In genomic region chr10:86526606-86527005, GRCh38 we compare ENCODE assay signal across 24 cellular contexts. TPM values are rescaled to one million over a fixed set of nuclear protein-coding genes. Genes with fewer than 3 reads are reported as not detected.
DNase-seq lines count a peak whose midpoint lies in the region; ATAC-seq and TF ChIP-seq lines count a peak whose summit lies in the region.
"Had no signal": no experiment of that assay in that cellular context is flagged by ENCODE, and none has a peak within 500 bp of the region (broad histone marks: within the 10 kb centered on the region; RNA-seq: fewer than 3 reads in every experiment).

No MANE protein-coding gene starts in this region.

- H3K36me3 Mint-ChIP-seq in GM23338 (ENCODE audit: low read depth) (no peaks in the 10 kb centered on the region; the same call in 2 of the 3 replicates), T-helper 17 cell (ENCODE audit: low read depth) (no peaks in the 10 kb centered on the region), neural progenitor cell (peaks cover 4% of the 10 kb centered on the region), HFFc6 (ENCODE audit: low read depth) (no peaks in the 10 kb centered on the region)

- H3K4me1 ChIP-seq in GM23338 (ENCODE audit: insufficient read depth) (peaks cover 15% of the 10 kb centered on the region; the same call in 1 of the 2 replicates), neural progenitor cell (peaks cover 8% of the 10 kb centered on the region), thyroid gland (peaks cover 40 to 61% of the 10 kb centered on the region in 2 donors)

- H3K36me3 ChIP-seq in GM23338 (ENCODE audit: insufficient read depth) (no peaks in the 10 kb centered on the region), neural progenitor cell (no peaks in the 10 kb centered on the region), thyroid gland (no peaks in the 10 kb centered on the region)

- H3K27me3 ChIP-seq in GM23338 (ENCODE audit: insufficient read depth) (no peaks in the 10 kb centered on the region), neural progenitor cell (peaks cover 5% of the 10 kb centered on the region), thyroid gland (no peaks in the 10 kb centered on the region)
- H3K27me3 ChIP-seq: SJSA1 had no signal

- H3K4me2 ChIP-seq in GM23338 (no peak overlapping the region), neural progenitor cell (no peak overlapping the region)

- H3K27me3 Mint-ChIP-seq in GM23338 (ENCODE audit: insufficient read depth, low read depth, poor library complexity) (peaks cover 11% of the 10 kb centered on the region), T-helper 17 cell (no peaks in the 10 kb centered on the region), neural progenitor cell (ENCODE audit: insufficient read depth, low read depth) (no peaks in the 10 kb centered on the region), HFFc6 (ENCODE audit: insufficient read depth) (no peaks in the 10 kb centered on the region; the same call in 1 of the 2 replicates)
- H3K27me3 Mint-ChIP-seq: CD8-positive, alpha-beta memory T cell had no signal

- H3K4me1 Mint-ChIP-seq in GM23338 (peaks cover 21% of the 10 kb centered on the region), T-helper 17 cell (peaks cover 27% of the 10 kb centered on the region), neural progenitor cell (peaks cover 28% of the 10 kb centered on the region), HFFc6 (ENCODE audit: low read depth) (peaks cover 24% of the 10 kb centered on the region)

- H3K9me2 ChIP-seq in GM23338 (ENCODE audit: insufficient read depth), result no peaks in the 10 kb centered on the region

- no peaks in the 10 kb centered on the region for H3K9me3 ChIP-seq in T-helper 17 cell (ENCODE audit: control insufficient read depth, low read length, poor library complexity, severe bottlenecking)
- no peaks in the 10 kb centered on the region for H3K9me3 ChIP-seq in neural progenitor cell (ENCODE audit: low read depth)
- no peaks in the 10 kb centered on the region for H3K9me3 ChIP-seq in thyroid gland
- H3K9me3 ChIP-seq: SJSA1 had no signal

- peak in 1 of 2 donors; percentile 57 for TF ChIP-seq POLR2A in thyroid gland (IDR thresholded peaks at IDR 0.05)

- 26 to 64% methylated on average over 4 of the region's 4 CpGs for WGBS in thyroid gland, 2 donors

- no peak overlapping the region for H2AFZ ChIP-seq in GM23338
- H2AFZ ChIP-seq in neural progenitor cell (replicated peaks), result no peak overlapping the region

- no peak overlapping the region for H3K4me3 Mint-ChIP-seq in GM23338
- H3K4me3 Mint-ChIP-seq in T-helper 17 cell, result peak overlapping the region; percentile 2
- no peak overlapping the region for H3K4me3 Mint-ChIP-seq in neural progenitor cell
- H3K4me3 Mint-ChIP-seq in HFFc6, result no peak overlapping the region
- H3K4me3 Mint-ChIP-seq: B cell had no signal

- intact Hi-C loops in thyroid gland (cut with DNase I), result no loop called here

- no peak for DNase-seq in GM23338 (ENCODE audit: low spot score)
- no peak for DNase-seq in T-helper 17 cell
- DNase-seq in neural progenitor cell (ENCODE audit: low spot score), result no peak
- peak; percentile 91 to 92 for DNase-seq in thyroid gland
- no peak for DNase-seq in 8988T
- DNase-seq in HFFc6, result no peak
- DNase-seq: CD8-positive, alpha-beta memory T cell; DMS 273 treated with DMSO at 0.1 percent for 48 hours; DMS79; EL; GDM1; KBM-7; NCI-H1105 treated with DMSO at 0.1 percent for 48 hours; NCI-H146; NCI-H2029; NCI-H2227 treated with DMSO at 0.1 percent for 48 hours; NCI-H526 treated with DMSO at 0.1 percent for 48 hours; Right ventricle myocardium superior; RPMI8226 had no signal

- H3K79me2 ChIP-seq in GM23338 (replicated peaks; ENCODE audit: insufficient read depth) (peaks cover 14% of the 10 kb centered on the region), neural progenitor cell (ENCODE audit: low read depth) (peaks cover 25% of the 10 kb centered on the region)

- no peak for TF ChIP-seq CTCF in GM23338 (conservative IDR thresholded peaks at IDR 0.05; ENCODE audit: low read depth in 2 of 2)
- TF ChIP-seq CTCF in neural progenitor cell (IDR thresholded peaks at IDR 0.05), result no peak
- TF ChIP-seq CTCF in thyroid gland (IDR thresholded peaks at IDR 0.05), result peak in 1 of 6 experiments; percentile 10
- TF ChIP-seq CTCF in HFFc6 (IDR thresholded peaks at IDR 0.05), result no peak

- H3K4me3 ChIP-seq in GM23338 (no peak overlapping the region), neural progenitor cell (no peak overlapping the region), thyroid gland (replicated peaks in 1 of 3) (no peak overlapping the region)
- H3K4me3 ChIP-seq: GM12878, SJSA1 had no signal

- no peaks in the 10 kb centered on the region for H3K9me3 Mint-ChIP-seq in GM23338
- H3K9me3 Mint-ChIP-seq in neural progenitor cell, result no peaks in the 10 kb centered on the region
- no peaks in the 10 kb centered on the region for H3K9me3 Mint-ChIP-seq in HFFc6
- H3K9me3 Mint-ChIP-seq: CD8-positive, alpha-beta memory T cell had no signal

- no peaks in the 10 kb centered on the region for H4K20me1 ChIP-seq in GM23338 (replicated peaks; ENCODE audit: insufficient read depth)
- peaks cover 10% of the 10 kb centered on the region for H4K20me1 ChIP-seq in neural progenitor cell (ENCODE audit: low read depth)

- H3K27ac Mint-ChIP-seq in GM23338, result peak overlapping the region; percentile 60
- H3K27ac Mint-ChIP-seq in T-helper 17 cell, result peak overlapping the region; percentile 61
- H3K27ac Mint-ChIP-seq in neural progenitor cell, result peak overlapping the region; percentile 0
- no peak overlapping the region for H3K27ac Mint-ChIP-seq in HFFc6
- H3K27ac Mint-ChIP-seq: B cell had no signal

- H3F3A ChIP-seq in GM23338 (replicated peaks; ENCODE audit: low read depth), result no peaks in the 10 kb centered on the region
- no peaks in the 10 kb centered on the region for H3F3A ChIP-seq in neural progenitor cell (ENCODE audit: low read depth)

- ATAC-seq in GM23338 (no peak), T-helper 17 cell (no peak), GM21526 (IDR thresholded peaks at IDR 0.05; ENCODE audit: low FRiP score, unreplicated experiment) (no peak)
- ATAC-seq: GM12878 had no signal

- H3K9ac ChIP-seq in neural progenitor cell, result no peak overlapping the region

- H3K27ac ChIP-seq in GM23338 (ENCODE audit: low read depth), result no peak overlapping the region
- H3K27ac ChIP-seq in neural progenitor cell, result no peak overlapping the region
- peak overlapping the region; percentile 66 to 85 (median 83) for H3K27ac ChIP-seq in thyroid gland
- H3K27ac ChIP-seq: C4-2B, SJSA1 had no signal

TF ChIP-seq in GM23338, 12 proteins besides CTCF, POLR2A, EP300 and RAD21 (continues in another document):
- TF ChIP-seq ZNF114 (CRISPR knock-in tag; IDR thresholded peaks at IDR 0.05) (no peak), JUNB (IDR thresholded peaks at IDR 0.05; ENCODE audit: unreplicated experiment) (no peak), POLR2AphosphoS5 (IDR thresholded peaks at IDR 0.05; ENCODE audit: low read depth) (no peak), ZNF331 (CRISPR knock-in tag; IDR thresholded peaks at IDR 0.05; ENCODE audit: low read depth) (no peak), NANOG (IDR thresholded peaks at IDR 0.05; ENCODE audit: borderline replicate concordance) (no peak), CREB1 (CRISPR knock-in tag; IDR thresholded peaks at IDR 0.05; ENCODE audit: low read depth) (no peak), EZH2 (IDR thresholded peaks at IDR 0.05; ENCODE audit: low read depth, unreplicated experiment) (no peak), STAT1 (IDR thresholded peaks at IDR 0.05; ENCODE audit: unreplicated experiment) (no peak), EZH2phosphoT487 (IDR thresholded peaks at IDR 0.05; ENCODE audit: unreplicated experiment) (no peak)
- TF ChIP-seq, protein P1, sequence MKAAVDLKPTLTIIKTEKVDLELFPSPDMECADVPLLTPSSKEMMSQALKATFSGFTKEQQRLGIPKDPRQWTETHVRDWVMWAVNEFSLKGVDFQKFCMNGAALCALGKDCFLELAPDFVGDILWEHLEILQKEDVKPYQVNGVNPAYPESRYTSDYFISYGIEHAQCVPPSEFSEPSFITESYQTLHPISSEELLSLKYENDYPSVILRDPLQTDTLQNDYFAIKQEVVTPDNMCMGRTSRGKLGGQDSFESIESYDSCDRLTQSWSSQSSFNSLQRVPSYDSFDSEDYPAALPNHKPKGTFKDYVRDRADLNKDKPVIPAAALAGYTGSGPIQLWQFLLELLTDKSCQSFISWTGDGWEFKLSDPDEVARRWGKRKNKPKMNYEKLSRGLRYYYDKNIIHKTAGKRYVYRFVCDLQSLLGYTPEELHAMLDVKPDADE (IDR thresholded peaks at IDR 0.05), result no peak
- TF ChIP-seq, protein P2, sequence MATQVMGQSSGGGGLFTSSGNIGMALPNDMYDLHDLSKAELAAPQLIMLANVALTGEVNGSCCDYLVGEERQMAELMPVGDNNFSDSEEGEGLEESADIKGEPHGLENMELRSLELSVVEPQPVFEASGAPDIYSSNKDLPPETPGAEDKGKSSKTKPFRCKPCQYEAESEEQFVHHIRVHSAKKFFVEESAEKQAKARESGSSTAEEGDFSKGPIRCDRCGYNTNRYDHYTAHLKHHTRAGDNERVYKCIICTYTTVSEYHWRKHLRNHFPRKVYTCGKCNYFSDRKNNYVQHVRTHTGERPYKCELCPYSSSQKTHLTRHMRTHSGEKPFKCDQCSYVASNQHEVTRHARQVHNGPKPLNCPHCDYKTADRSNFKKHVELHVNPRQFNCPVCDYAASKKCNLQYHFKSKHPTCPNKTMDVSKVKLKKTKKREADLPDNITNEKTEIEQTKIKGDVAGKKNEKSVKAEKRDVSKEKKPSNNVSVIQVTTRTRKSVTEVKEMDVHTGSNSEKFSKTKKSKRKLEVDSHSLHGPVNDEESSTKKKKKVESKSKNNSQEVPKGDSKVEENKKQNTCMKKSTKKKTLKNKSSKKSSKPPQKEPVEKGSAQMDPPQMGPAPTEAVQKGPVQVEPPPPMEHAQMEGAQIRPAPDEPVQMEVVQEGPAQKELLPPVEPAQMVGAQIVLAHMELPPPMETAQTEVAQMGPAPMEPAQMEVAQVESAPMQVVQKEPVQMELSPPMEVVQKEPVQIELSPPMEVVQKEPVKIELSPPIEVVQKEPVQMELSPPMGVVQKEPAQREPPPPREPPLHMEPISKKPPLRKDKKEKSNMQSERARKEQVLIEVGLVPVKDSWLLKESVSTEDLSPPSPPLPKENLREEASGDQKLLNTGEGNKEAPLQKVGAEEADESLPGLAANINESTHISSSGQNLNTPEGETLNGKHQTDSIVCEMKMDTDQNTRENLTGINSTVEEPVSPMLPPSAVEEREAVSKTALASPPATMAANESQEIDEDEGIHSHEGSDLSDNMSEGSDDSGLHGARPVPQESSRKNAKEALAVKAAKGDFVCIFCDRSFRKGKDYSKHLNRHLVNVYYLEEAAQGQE (IDR thresholded peaks at IDR 0.05; ENCODE audit: unreplicated experiment), result no peak

RNA-seq across cellular contexts. Expression of gene WAPL, which starts 5.0 kb away (rescaled TPM):
- total RNA-seq in GM23338 (2014; rRNA removed; shearing (Covaris generic)), result 60.8 and 67.9 TPM in 2 replicates
- polyA plus RNA-seq in GM23338 (2016; fragmentation: Nextera tagmentation; extraction: Ambion mirVana), result 23.6 and 25.2 TPM in 2 replicates
- 10 to 100 TPM; 42.9 to 43.0 TPM for total RNA-seq in T-helper 17 cell
- total RNA-seq in neural progenitor cell (ENCODE audit: low replicate concordance), result 52.5 and 79.4 TPM in 2 replicates
- 10 to 100 TPM; 44.2 to 62.1 (median 51.7) TPM for total RNA-seq in thyroid gland
- 10 to 100 TPM; 30.7 to 37.1 (median 33.6) TPM for total RNA-seq in HFFc6 (2021; fragmentation: NEBNext Ultra II Directional; extraction: Animal tissue kit (Norgen Biotek cat#: 25700))

Comparison
In these comparisons a context has a peak if more than half of its experiments do, and no peak if none do; other contexts are left out.
1. DNase-seq: peak in thyroid gland (2 of 2); none in GM23338 (single experiment), T-helper 17 cell (0 of 3), neural progenitor cell (single experiment), 8988T (single experiment) and HFFc6 (single experiment).
2. H3K27ac ChIP-seq: peak in thyroid gland (3 of 3); none in GM23338 (single experiment) and neural progenitor cell (single experiment).